1 cellular context compared by ENCODE assay signal in genomic region chr7:140403878-140404564, GRCh38.
A peak's percentile ranks its signal among the peaks of the same experiment; 100 is the strongest.
TF ChIP-seq lines count a peak whose summit lies in the region.

TSS of gene RAB19 (plus strand) at chr7:140404058. CDS start at chr7:140407647, 3,589 bp downstream.

TF ChIP-seq in WTC11, 78 proteins besides CTCF, POLR2A, EP300 and RAD21 (continued from another document):
- TF ChIP-seq E2F5 (CRISPR knock-in tag; IDR thresholded peaks at IDR 0.05) (0 out of 2 replicates have a peak, but pooled peaks have one; percentile 18), HMGXB4 (CRISPR knock-in tag; IDR thresholded peaks at IDR 0.05) (peak; percentile 74; the same call in 1 of the 2 replicates), ZBTB43 (CRISPR knock-in tag; IDR thresholded peaks at IDR 0.05) (0 out of 2 replicates have a peak, but pooled peaks have one; percentile 57), AR (CRISPR knock-in tag; IDR thresholded peaks at IDR 0.05) (no peak), ZNF121 (CRISPR knock-in tag; IDR thresholded peaks at IDR 0.05) (peak; percentile 63), KAT7 (CRISPR knock-in tag; IDR thresholded peaks at IDR 0.05; ENCODE audit: borderline replicate concordance) (0 out of 2 replicates have a peak, but pooled peaks have one; percentile 22), FOXP1 (CRISPR knock-in tag; IDR thresholded peaks at IDR 0.05; ENCODE audit: borderline replicate concordance) (peak; percentile 69; the same call in 1 of the 2 replicates), SP1 (CRISPR knock-in tag; conservative IDR thresholded peaks at IDR 0.05) (0 out of 2 replicates have a peak, but pooled peaks have one; percentile 31)
